ENCODE assay signal across 24 cellular contexts in the genomic region with DNA sequence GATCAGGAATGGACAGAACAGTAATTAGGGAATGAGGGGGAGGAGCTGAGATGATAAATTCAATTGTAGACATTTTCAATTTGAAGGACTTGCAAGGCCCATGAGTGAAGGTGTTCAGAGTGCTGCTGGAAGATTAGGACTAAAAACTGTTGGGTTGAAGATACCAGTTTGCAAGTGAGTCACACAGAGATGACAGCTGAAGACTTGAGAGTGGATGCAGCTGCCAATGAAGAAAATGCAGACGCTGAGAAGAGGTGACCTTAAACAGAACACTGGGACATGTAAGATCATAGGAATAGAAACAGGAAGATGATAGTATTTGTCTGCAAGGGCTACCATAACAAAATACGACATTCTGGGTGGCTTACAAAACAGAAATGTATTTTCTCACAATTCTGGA.
"Had no signal": no experiment of that assay in that cellular context is flagged by ENCODE, and none has a peak within 500 bp of the region (broad histone marks: within the 10 kb centered on the region; RNA-seq: fewer than 3 reads in every experiment).

No MANE protein-coding gene starts in this region.

- H3K4me3 ChIP-seq: dorsolateral prefrontal cortex, gastrocnemius medialis, lung, ovary, psoas muscle, thoracic aorta, transverse colon, upper lobe of right lung, uterus had no signal

- H3K9me3 Mint-ChIP-seq: stimulated activated naive CD8-positive, alpha-beta T cell treated with anti-CD3 and anti-CD28 coated beads, Interleukin-15, Interleukin-2, amounts not matched to agents 100 ng/mL and 50 ng/mL, for 24 hours had no signal

- H3K27ac ChIP-seq: dorsolateral prefrontal cortex, gastrocnemius medialis, ovary, psoas muscle, thoracic aorta, transverse colon, upper lobe of right lung, uterus had no signal

- H3K9me3 ChIP-seq: gastrocnemius medialis, ovary, psoas muscle, thoracic aorta, transverse colon, upper lobe of right lung, uterus had no signal

- H3K27ac Mint-ChIP-seq: memory B cell; stimulated activated naive B cell treated with anti-CD40 and anti-IgM and Interleukin-4, amounts not matched to agents 10 μg/mL and 1 μg/mL and 100 μg/mL, for 72 hours; stimulated activated naive CD8-positive, alpha-beta T cell treated with anti-CD3 and anti-CD28 coated beads, Interleukin-15, Interleukin-2, amounts not matched to agents 100 ng/mL and 50 ng/mL, for 24 hours had no signal

- H3K27me3 ChIP-seq: dorsolateral prefrontal cortex, gastrocnemius medialis, ovary, transverse colon, upper lobe of right lung, uterus had no signal

- DNase-seq: dorsolateral prefrontal cortex; effector CD4-positive, alpha-beta T cell; foreskin fibroblast; gastrocnemius medialis; head of caudate nucleus; midbrain; naive thymus-derived CD8-positive, alpha-beta T cell; nephron progenitor cell; occipital lobe; ovary; posterior cingulate gyrus; psoas muscle; right cardiac atrium; small intestine; stimulated activated CD4-positive, alpha-beta T cell treated with anti-CD3 and anti-CD28 coated beads, Interleukin-15, amount 100 ng/mL, for 24 hours; stimulated activated CD4-positive, alpha-beta T cell treated with anti-CD3 and anti-CD28 coated beads, Interleukin-2, amount 100 ng/mL, for 48 hours; stimulated activated naive B cell treated with anti-CD40 and anti-IgM and Interleukin-4, amounts not matched to agents 10 μg/mL and 1 μg/mL and 100 μg/mL, for 72 hours; transverse colon; upper lobe of right lung; uterus had no signal

- H3K4me3 Mint-ChIP-seq: memory B cell; naive thymus-derived CD8-positive, alpha-beta T cell; nephron progenitor cell; stimulated activated naive B cell treated with anti-CD40 and anti-IgM and Interleukin-4, amounts not matched to agents 10 μg/mL and 1 μg/mL and 100 μg/mL, for 72 hours; stimulated activated naive CD8-positive, alpha-beta T cell treated with anti-CD3 and anti-CD28 coated beads, Interleukin-15, Interleukin-2, amounts not matched to agents 100 ng/mL and 50 ng/mL, for 24 hours had no signal

- H3K27me3 Mint-ChIP-seq: memory B cell; naive thymus-derived CD8-positive, alpha-beta T cell; stimulated activated naive B cell treated with anti-CD40 and anti-IgM and Interleukin-4, amounts not matched to agents 10 μg/mL and 1 μg/mL and 100 μg/mL, for 72 hours; stimulated activated naive CD8-positive, alpha-beta T cell treated with anti-CD3 and anti-CD28 coated beads, Interleukin-15, Interleukin-2, amounts not matched to agents 100 ng/mL and 50 ng/mL, for 24 hours had no signal

- H3K4me1 ChIP-seq: gastrocnemius medialis, psoas muscle, transverse colon, upper lobe of right lung, uterus had no signal

- H3K36me3 ChIP-seq: gastrocnemius medialis, ovary, thoracic aorta, transverse colon, upper lobe of right lung, uterus had no signal

- H3K36me3 Mint-ChIP-seq: memory B cell; naive thymus-derived CD8-positive, alpha-beta T cell; stimulated activated naive B cell treated with anti-CD40 and anti-IgM and Interleukin-4, amounts not matched to agents 10 μg/mL and 1 μg/mL and 100 μg/mL, for 72 hours had no signal

- H3K4me1 Mint-ChIP-seq: naive thymus-derived CD8-positive, alpha-beta T cell had no signal

- ATAC-seq: gastrocnemius medialis; naive thymus-derived CD8-positive, alpha-beta T cell; psoas muscle; right cardiac atrium; stimulated activated naive B cell treated with anti-CD40 and anti-IgM and Interleukin-4, amounts not matched to agents 10 μg/mL and 1 μg/mL and 100 μg/mL, for 72 hours; upper lobe of right lung had no signal
